22 cellular contexts compared by ENCODE assay signal in the genomic region with DNA sequence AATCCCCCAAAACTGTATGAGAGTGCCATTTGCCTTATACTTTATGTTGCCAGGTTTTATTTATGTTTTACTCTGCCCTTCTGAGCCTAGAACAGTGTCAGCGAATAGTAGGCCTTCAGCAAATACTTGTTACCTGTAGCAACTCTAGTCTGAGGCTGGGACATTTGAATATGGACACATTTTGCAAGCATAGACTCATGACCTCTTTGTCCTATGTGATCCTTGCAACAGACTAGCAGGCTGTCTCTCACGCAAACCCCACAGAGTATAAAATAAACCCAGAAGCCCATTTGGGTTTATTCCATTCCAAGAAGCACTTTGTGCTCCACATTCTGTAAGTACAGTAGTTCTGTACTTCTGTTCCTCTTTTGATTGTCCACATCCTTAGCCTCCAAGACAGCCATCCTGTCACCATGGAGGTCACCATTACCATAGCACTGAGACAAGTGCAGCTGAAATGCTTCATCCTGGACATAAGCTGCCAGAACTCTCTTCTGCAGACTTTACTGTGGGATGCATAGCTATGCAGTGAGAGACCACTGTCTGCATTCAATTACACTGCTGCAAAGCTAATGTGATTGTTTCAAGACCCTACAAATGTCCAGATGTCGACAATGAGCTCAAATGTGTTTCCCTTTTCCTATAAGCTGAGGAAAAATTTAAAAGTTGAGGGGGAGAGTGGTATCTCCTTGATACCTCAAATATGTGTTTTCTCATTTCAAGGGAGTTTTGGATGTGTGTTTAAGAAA.
"Had no signal": no experiment of that assay in that cellular context is flagged by ENCODE, and none has a peak within 500 bp of the region (broad histone marks: within the 10 kb centered on the region; RNA-seq: fewer than 3 reads in every experiment).

No MANE protein-coding gene starts in this region.

- ATAC-seq: Panc1, PC-3 had no signal

- H3K27ac ChIP-seq: HL-60, RWPE1 had no signal

- DNase-seq: IMR-90; Karpas-422; KG1; MM.1S; NCI-H1092 treated with DMSO at 0.1 percent for 48 hours; NCI-H1436; NCI-H187; NCI-H2029; NCI-H2081 treated with DMSO at 0.1 percent for 48 hours; NCI-H2171; NCI-H226; NCI-H446; NCI-H510A; NCI-H524 treated with DMSO at 0.1 percent for 48 hours; NCI-H69; NCI-H774; NK-92 treated with Interleukin-12 subunit alpha and Interleukin-12 subunit beta, amount 100 ng/mL, for 24 hours; PC-3; SHP77 had no signal
